ENCODE assay signal across 6 cellular contexts in genomic region chr10:123837771-123838170, GRCh38. TPM values are rescaled to one million over a fixed set of nuclear protein-coding genes. Genes with fewer than 3 reads are reported as not detected.
"Had no signal": no experiment of that assay in that cellular context is flagged by ENCODE, and none has a peak within 500 bp of the region (broad histone marks: within the 10 kb centered on the region; RNA-seq: fewer than 3 reads in every experiment).

No MANE protein-coding gene starts in this region.

- DNase-seq: H9, HCEC 1CT, IMR-90 had no signal

- H3K27ac Mint-ChIP-seq: GM23338, H9 had no signal

- H3K4me3 ChIP-seq: GM23338, K562 had no signal

- H3K9me3 Mint-ChIP-seq: GM23338, H9 had no signal

- ATAC-seq: GM23338, K562 had no signal

- H3K4me3 Mint-ChIP-seq: GM23338, H9 had no signal

RNA-seq across cellular contexts. Expression of gene CPXM2, which starts 53.8 kb away (rescaled TPM):
- total RNA-seq: HT-29, IMR-90, K562 had no signal
- polyA plus RNA-seq: IMR-90, K562 had no signal
